In genomic region chr22:20124083-20124787, GRCh38 we compare ENCODE assay signal across 18 cellular contexts. TPM values are rescaled to one million over a fixed set of nuclear protein-coding genes. Genes with fewer than 3 reads are reported as not detected.
DNase-seq lines count a peak whose midpoint lies in the region; ATAC-seq and TF ChIP-seq lines count a peak whose summit lies in the region.
"Had no signal": no experiment of that assay in that cellular context is flagged by ENCODE, and none has a peak within 500 bp of the region (broad histone marks: within the 10 kb centered on the region; RNA-seq: fewer than 3 reads in every experiment).

No MANE protein-coding gene starts in this region.

- no peak for ATAC-seq in activated naive CD8-positive, alpha-beta T cell treated with anti-CD3 and anti-CD28 coated beads, Interleukin-2, amount 50 U/mL, for 24 hours
- ATAC-seq in activated naive CD8-positive, alpha-beta T cell treated with anti-CD3 and anti-CD28 coated beads, Interleukin-2, amount 10 ng/mL, durations not matched to agents 7 days and 5 days (ENCODE audit: low read depth) = no peak
- no peak for ATAC-seq in stimulated activated naive B cell treated with anti-CD40 and anti-IgM and Interleukin-4, amounts not matched to agents 10 μg/mL and 1 μg/mL and 100 μg/mL, for 72 hours (replicated peaks)
- no peak for ATAC-seq in heart right ventricle

- H3K4me1 ChIP-seq in iPS-15b (ENCODE audit: control insufficient read depth, insufficient read depth, low read length) (peaks cover 2% of the 10 kb centered on the region), sigmoid colon (peaks cover 0 to 28% (median 12%) of the 10 kb centered on the region in 4 donors), heart right ventricle (peaks cover 0 to 19% (median 9%) of the 10 kb centered on the region in 9 donors)

- H3K9me3 Mint-ChIP-seq in activated naive CD8-positive, alpha-beta T cell (ENCODE audit: low read depth) = no peaks in the 10 kb centered on the region
- no peaks in the 10 kb centered on the region for H3K9me3 Mint-ChIP-seq in activated naive CD8-positive, alpha-beta T cell treated with anti-CD3 and anti-CD28 coated beads, Interleukin-2, amount 50 U/mL, for 24 hours
- H3K9me3 Mint-ChIP-seq in activated naive CD8-positive, alpha-beta T cell treated with anti-CD3 and anti-CD28 coated beads, Interleukin-2, amount 10 ng/mL, durations not matched to agents 7 days and 5 days = no peaks in the 10 kb centered on the region
- no peaks in the 10 kb centered on the region for H3K9me3 Mint-ChIP-seq in stimulated activated naive B cell treated with anti-CD40 and anti-IgM and Interleukin-4, amounts not matched to agents 10 μg/mL and 1 μg/mL and 100 μg/mL, for 72 hours

- H3K36me3 ChIP-seq in iPS-15b (ENCODE audit: control insufficient read depth, insufficient read depth, low read length) (peaks cover 70% of the 10 kb centered on the region), sigmoid colon (peaks cover 4 to 77% (median 39%) of the 10 kb centered on the region in 4 donors), heart right ventricle (peaks cover 0 to 78% (median 26%) of the 10 kb centered on the region in 9 donors)

- TF ChIP-seq POLR2A in sigmoid colon (IDR thresholded peaks at IDR 0.05) = no peak

- H3K9ac ChIP-seq in iPS-15b (ENCODE audit: low read depth, low read length) = peak overlapping the region; percentile 37
- H3K9ac ChIP-seq: KMS-11 had no signal

- POLR2A ChIA-PET in activated naive CD8-positive, alpha-beta T cell treated with anti-CD3 and anti-CD28 coated beads, Interleukin-2, amount 10 ng/mL, durations not matched to agents 7 days and 5 days (lab: Charles Lee) = interaction anchor here (0.6 kb wide), 1 partner anchor 736 kb away, joined by 5 read pairs; no protein-coding TSS in a partner anchor

- no peak for TF ChIP-seq EP300 in sigmoid colon (IDR thresholded peaks at IDR 0.05)

- TF ChIP-seq CTCF in sigmoid colon (IDR thresholded peaks at IDR 0.05) (no peak), heart right ventricle (IDR thresholded peaks at IDR 0.05) (no peak)

- H3K9me3 ChIP-seq in iPS-15b (ENCODE audit: control insufficient read depth, insufficient read depth, low read length) (no peaks in the 10 kb centered on the region), sigmoid colon (no peaks in the 10 kb centered on the region), heart right ventricle (no peaks in the 10 kb centered on the region)

- H3K4me3 Mint-ChIP-seq in activated naive CD8-positive, alpha-beta T cell = no peak overlapping the region
- H3K4me3 Mint-ChIP-seq in activated naive CD8-positive, alpha-beta T cell treated with anti-CD3 and anti-CD28 coated beads, Interleukin-2, amount 50 U/mL, for 24 hours = no peak overlapping the region
- H3K4me3 Mint-ChIP-seq in activated naive CD8-positive, alpha-beta T cell treated with anti-CD3 and anti-CD28 coated beads, Interleukin-2, amount 10 ng/mL, durations not matched to agents 7 days and 5 days = no peak overlapping the region
- no peak overlapping the region for H3K4me3 Mint-ChIP-seq in stimulated activated naive B cell treated with anti-CD40 and anti-IgM and Interleukin-4, amounts not matched to agents 10 μg/mL and 1 μg/mL and 100 μg/mL, for 72 hours

- H3K27ac Mint-ChIP-seq in activated naive CD8-positive, alpha-beta T cell = peak overlapping the region; percentile 50
- no peak overlapping the region for H3K27ac Mint-ChIP-seq in activated naive CD8-positive, alpha-beta T cell treated with anti-CD3 and anti-CD28 coated beads, Interleukin-2, amount 50 U/mL, for 24 hours
- peak overlapping the region; percentile 78 for H3K27ac Mint-ChIP-seq in activated naive CD8-positive, alpha-beta T cell treated with anti-CD3 and anti-CD28 coated beads, Interleukin-2, amount 10 ng/mL, durations not matched to agents 7 days and 5 days
- peak overlapping the region; percentile 32 for H3K27ac Mint-ChIP-seq in stimulated activated naive B cell treated with anti-CD40 and anti-IgM and Interleukin-4, amounts not matched to agents 10 μg/mL and 1 μg/mL and 100 μg/mL, for 72 hours

- H3K36me3 Mint-ChIP-seq in activated naive CD8-positive, alpha-beta T cell = no peaks in the 10 kb centered on the region
- H3K36me3 Mint-ChIP-seq in activated naive CD8-positive, alpha-beta T cell treated with anti-CD3 and anti-CD28 coated beads, Interleukin-2, amount 50 U/mL, for 24 hours (ENCODE audit: low read depth) = peaks cover 53% of the 10 kb centered on the region
- peaks cover 16% of the 10 kb centered on the region for H3K36me3 Mint-ChIP-seq in activated naive CD8-positive, alpha-beta T cell treated with anti-CD3 and anti-CD28 coated beads, Interleukin-2, amount 10 ng/mL, durations not matched to agents 7 days and 5 days
- H3K36me3 Mint-ChIP-seq in stimulated activated naive B cell treated with anti-CD40 and anti-IgM and Interleukin-4, amounts not matched to agents 10 μg/mL and 1 μg/mL and 100 μg/mL, for 72 hours = peaks cover 51 to 52% of the 10 kb centered on the region in 2 donors

- no peaks in the 10 kb centered on the region for H3K27me3 Mint-ChIP-seq in activated naive CD8-positive, alpha-beta T cell
- H3K27me3 Mint-ChIP-seq in activated naive CD8-positive, alpha-beta T cell treated with anti-CD3 and anti-CD28 coated beads, Interleukin-2, amount 50 U/mL, for 24 hours = no peaks in the 10 kb centered on the region
- no peaks in the 10 kb centered on the region for H3K27me3 Mint-ChIP-seq in activated naive CD8-positive, alpha-beta T cell treated with anti-CD3 and anti-CD28 coated beads, Interleukin-2, amount 10 ng/mL, durations not matched to agents 7 days and 5 days
- H3K27me3 Mint-ChIP-seq in stimulated activated naive B cell treated with anti-CD40 and anti-IgM and Interleukin-4, amounts not matched to agents 10 μg/mL and 1 μg/mL and 100 μg/mL, for 72 hours = no peaks in the 10 kb centered on the region

- H3K27me3 ChIP-seq in iPS-15b (ENCODE audit: control insufficient read depth, insufficient read depth, low read length) (no peaks in the 10 kb centered on the region), sigmoid colon (no peaks in the 10 kb centered on the region), heart right ventricle (no peaks in the 10 kb centered on the region)

- H3K27ac ChIP-seq in sigmoid colon = no peak overlapping the region
- H3K27ac ChIP-seq in heart right ventricle = no peak overlapping the region
- H3K27ac ChIP-seq: KMS-11 had no signal

- H3K4me3 ChIP-seq in iPS-15b (ENCODE audit: low read depth, low read length) = no peak overlapping the region
- no peak overlapping the region for H3K4me3 ChIP-seq in sigmoid colon
- H3K4me3 ChIP-seq in heart right ventricle = no peak overlapping the region

- intact Hi-C loops in sigmoid colon (cut with DNase I) = no loop called here
- intact Hi-C loops in heart right ventricle (cut with DNase I) = loop anchor here in 2 of 10 donors (10.0 kb wide), 2 partner anchors 149 to 159 kb away; no protein-coding TSS in a partner anchor

- peaks cover 27% of the 10 kb centered on the region for H3K4me1 Mint-ChIP-seq in activated naive CD8-positive, alpha-beta T cell (ENCODE audit: low read depth)
- H3K4me1 Mint-ChIP-seq in activated naive CD8-positive, alpha-beta T cell treated with anti-CD3 and anti-CD28 coated beads, Interleukin-2, amount 50 U/mL, for 24 hours = peaks cover 44% of the 10 kb centered on the region
- peaks cover 17% of the 10 kb centered on the region for H3K4me1 Mint-ChIP-seq in activated naive CD8-positive, alpha-beta T cell treated with anti-CD3 and anti-CD28 coated beads, Interleukin-2, amount 10 ng/mL, durations not matched to agents 7 days and 5 days
- H3K4me1 Mint-ChIP-seq in stimulated activated naive B cell treated with anti-CD40 and anti-IgM and Interleukin-4, amounts not matched to agents 10 μg/mL and 1 μg/mL and 100 μg/mL, for 72 hours = peaks cover 23 to 44% of the 10 kb centered on the region in 2 donors

- 94% methylated on average over 11 of the region's 11 CpGs for WGBS in sigmoid colon, 2 donors
- 91 to 94% methylated on average over 11 of the region's 11 CpGs for WGBS in heart right ventricle, 2 donors

- DNase-seq in activated naive CD8-positive, alpha-beta T cell treated with anti-CD3 and anti-CD28 coated beads, Interleukin-2, amount 50 U/mL, for 24 hours = no peak
- DNase-seq in activated naive CD8-positive, alpha-beta T cell treated with anti-CD3 and anti-CD28 coated beads, Interleukin-2, amount 10 ng/mL, durations not matched to agents 7 days and 5 days = no peak
- DNase-seq in stimulated activated naive B cell treated with anti-CD40 and anti-IgM and Interleukin-4, amounts not matched to agents 10 μg/mL and 1 μg/mL and 100 μg/mL, for 72 hours = no peak
- DNase-seq in sigmoid colon = no peak
- no peak for DNase-seq in heart right ventricle
- no peak for DNase-seq in SIG-M5 treated with dmso at 0.1 percent for 504 hours (lab: John Stamatoyannopoulos, UW; ENCODE audit: unreplicated experiment)
- DNase-seq: H7, MV-4-11, NCI-H187, NCI-H2227 treated with DMSO at 0.1 percent for 48 hours, NCI-H510A treated with DMSO at 0.1 percent for 48 hours, NCI-H774, Right ventricle myocardium superior had no signal

RNA-seq across cellular contexts. Expression of gene TRMT2A, which starts 7.2 kb away (rescaled TPM):
- total RNA-seq in activated naive CD8-positive, alpha-beta T cell treated with anti-CD3 and anti-CD28 coated beads, Interleukin-2, amount 10 ng/mL, durations not matched to agents 7 days and 5 days = 100 to 1,000 TPM; 107 to 118 TPM
- 10 to 100 TPM; 40.0 to 55.1 (median 51.1) TPM for total RNA-seq in sigmoid colon
- polyA plus RNA-seq in sigmoid colon = 10 to 100 TPM in 1 of 3 donors, 1 to 10 TPM in 2; 8.6 to 43.7 (median 9.0) TPM
- total RNA-seq in heart right ventricle = 10 to 100 TPM; 18.4 to 29.6 (median 25.8) TPM
- 10 to 100 TPM; 24.6 to 58.2 TPM for polyA plus RNA-seq in heart right ventricle

RNA-seq across cellular contexts. Expression of gene ZDHHC8, which starts 7.4 kb away (rescaled TPM):
- total RNA-seq in activated naive CD8-positive, alpha-beta T cell treated with anti-CD3 and anti-CD28 coated beads, Interleukin-2, amount 10 ng/mL, durations not matched to agents 7 days and 5 days = 10 to 100 TPM; 64.1 to 66.9 TPM
- total RNA-seq in sigmoid colon (10 to 100 TPM in 2 of 4 donors, 1 to 10 TPM in 2; 4.6 to 14.3 (median 9.5) TPM), heart right ventricle (10 to 100 TPM; 32.5 to 51.7 (median 37.5) TPM)
- polyA plus RNA-seq in sigmoid colon (10 to 100 TPM in 1 of 3 donors, 1 to 10 TPM in 2; 1.8 to 26.0 (median 4.2) TPM), heart right ventricle (10 to 100 TPM; 23.2 to 39.4 TPM)

RNA-seq across cellular contexts. Expression of gene RANBP1, which starts 8.3 kb away (rescaled TPM):
- 100 to 1,000 TPM; 190 to 203 TPM for total RNA-seq in activated naive CD8-positive, alpha-beta T cell treated with anti-CD3 and anti-CD28 coated beads, Interleukin-2, amount 10 ng/mL, durations not matched to agents 7 days and 5 days
- total RNA-seq in sigmoid colon = 100 to 1,000 TPM; 135 to 194 (median 163) TPM
- polyA plus RNA-seq in sigmoid colon = 100 to 1,000 TPM in 1 of 3 donors, 10 to 100 TPM in 2; 67.9 to 163 (median 79.8) TPM
- total RNA-seq in heart right ventricle = 10 to 100 TPM; 31.8 to 55.8 (median 38.1) TPM
- polyA plus RNA-seq in heart right ventricle = 10 to 100 TPM; 39.4 to 71.7 TPM

RNA-seq across cellular contexts. Expression of gene CCDC188, which starts 26.6 kb away (rescaled TPM):
- total RNA-seq in activated naive CD8-positive, alpha-beta T cell treated with anti-CD3 and anti-CD28 coated beads, Interleukin-2, amount 10 ng/mL, durations not matched to agents 7 days and 5 days = under 1 TPM in 1 of 2 experiments, not detected in 1; 0.51 TPM
- total RNA-seq in sigmoid colon = under 1 TPM in 1 of 4 donors, not detected in 3; 0.41 TPM
- polyA plus RNA-seq in sigmoid colon = 1 to 10 TPM in 1 of 3 donors, not detected in 2; 1.1 TPM
- total RNA-seq in heart right ventricle = 1 to 10 TPM in 1 of 10 donors, under 1 TPM in 6, not detected in 3; 0.15 to 1.1 (median 0.50) TPM
- 1 to 10 TPM in 1 of 2 donors, under 1 TPM in 1; 0.51 to 2.3 TPM for polyA plus RNA-seq in heart right ventricle
- total RNA-seq: A172, H7, OCI-LY7 had no signal

RNA-seq across cellular contexts. Expression of gene DGCR8, which starts 44.2 kb away (rescaled TPM):
- 10 to 100 TPM; 54.3 to 54.5 TPM for total RNA-seq in activated naive CD8-positive, alpha-beta T cell treated with anti-CD3 and anti-CD28 coated beads, Interleukin-2, amount 10 ng/mL, durations not matched to agents 7 days and 5 days
- total RNA-seq in sigmoid colon (10 to 100 TPM; 15.0 to 32.7 (median 22.2) TPM), heart right ventricle (10 to 100 TPM; 11.4 to 20.0 (median 14.0) TPM)
- polyA plus RNA-seq in sigmoid colon (10 to 100 TPM in 1 of 3 donors, 1 to 10 TPM in 2; 6.7 to 24.1 (median 8.4) TPM), heart right ventricle (10 to 100 TPM in 1 of 2 donors, 1 to 10 TPM in 1; 8.3 to 26.3 TPM)
